ENCODE assay signal across 1 cellular context in the genomic region with DNA sequence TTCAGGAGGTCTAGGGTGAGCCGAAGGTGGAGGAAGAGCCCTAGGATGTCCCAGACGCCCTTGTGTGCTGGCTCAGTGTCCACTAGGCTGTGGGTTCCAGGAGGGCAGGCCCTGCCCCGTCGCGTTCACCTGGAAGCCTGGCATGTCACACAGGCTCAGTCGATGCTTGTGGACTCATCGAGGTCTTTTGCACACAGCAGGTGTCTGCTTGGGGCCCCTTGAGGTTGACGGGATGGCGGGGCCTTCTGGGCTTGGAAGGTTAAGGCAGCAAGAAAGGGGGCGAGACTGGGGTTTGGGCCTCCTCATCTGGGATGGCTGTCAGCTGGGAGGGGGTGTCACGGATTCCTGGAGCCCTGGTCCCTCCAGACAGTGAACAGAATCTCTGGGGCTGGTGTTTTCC.
TF ChIP-seq lines count a peak whose summit lies in the region.

No MANE protein-coding gene starts in this region.

TF ChIP-seq in GM23338, 12 proteins besides CTCF, POLR2A, EP300 and RAD21 (continued from another document):
- TF ChIP-seq, protein P1, sequence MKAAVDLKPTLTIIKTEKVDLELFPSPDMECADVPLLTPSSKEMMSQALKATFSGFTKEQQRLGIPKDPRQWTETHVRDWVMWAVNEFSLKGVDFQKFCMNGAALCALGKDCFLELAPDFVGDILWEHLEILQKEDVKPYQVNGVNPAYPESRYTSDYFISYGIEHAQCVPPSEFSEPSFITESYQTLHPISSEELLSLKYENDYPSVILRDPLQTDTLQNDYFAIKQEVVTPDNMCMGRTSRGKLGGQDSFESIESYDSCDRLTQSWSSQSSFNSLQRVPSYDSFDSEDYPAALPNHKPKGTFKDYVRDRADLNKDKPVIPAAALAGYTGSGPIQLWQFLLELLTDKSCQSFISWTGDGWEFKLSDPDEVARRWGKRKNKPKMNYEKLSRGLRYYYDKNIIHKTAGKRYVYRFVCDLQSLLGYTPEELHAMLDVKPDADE (IDR thresholded peaks at IDR 0.05) = no peak
- TF ChIP-seq, protein P2, sequence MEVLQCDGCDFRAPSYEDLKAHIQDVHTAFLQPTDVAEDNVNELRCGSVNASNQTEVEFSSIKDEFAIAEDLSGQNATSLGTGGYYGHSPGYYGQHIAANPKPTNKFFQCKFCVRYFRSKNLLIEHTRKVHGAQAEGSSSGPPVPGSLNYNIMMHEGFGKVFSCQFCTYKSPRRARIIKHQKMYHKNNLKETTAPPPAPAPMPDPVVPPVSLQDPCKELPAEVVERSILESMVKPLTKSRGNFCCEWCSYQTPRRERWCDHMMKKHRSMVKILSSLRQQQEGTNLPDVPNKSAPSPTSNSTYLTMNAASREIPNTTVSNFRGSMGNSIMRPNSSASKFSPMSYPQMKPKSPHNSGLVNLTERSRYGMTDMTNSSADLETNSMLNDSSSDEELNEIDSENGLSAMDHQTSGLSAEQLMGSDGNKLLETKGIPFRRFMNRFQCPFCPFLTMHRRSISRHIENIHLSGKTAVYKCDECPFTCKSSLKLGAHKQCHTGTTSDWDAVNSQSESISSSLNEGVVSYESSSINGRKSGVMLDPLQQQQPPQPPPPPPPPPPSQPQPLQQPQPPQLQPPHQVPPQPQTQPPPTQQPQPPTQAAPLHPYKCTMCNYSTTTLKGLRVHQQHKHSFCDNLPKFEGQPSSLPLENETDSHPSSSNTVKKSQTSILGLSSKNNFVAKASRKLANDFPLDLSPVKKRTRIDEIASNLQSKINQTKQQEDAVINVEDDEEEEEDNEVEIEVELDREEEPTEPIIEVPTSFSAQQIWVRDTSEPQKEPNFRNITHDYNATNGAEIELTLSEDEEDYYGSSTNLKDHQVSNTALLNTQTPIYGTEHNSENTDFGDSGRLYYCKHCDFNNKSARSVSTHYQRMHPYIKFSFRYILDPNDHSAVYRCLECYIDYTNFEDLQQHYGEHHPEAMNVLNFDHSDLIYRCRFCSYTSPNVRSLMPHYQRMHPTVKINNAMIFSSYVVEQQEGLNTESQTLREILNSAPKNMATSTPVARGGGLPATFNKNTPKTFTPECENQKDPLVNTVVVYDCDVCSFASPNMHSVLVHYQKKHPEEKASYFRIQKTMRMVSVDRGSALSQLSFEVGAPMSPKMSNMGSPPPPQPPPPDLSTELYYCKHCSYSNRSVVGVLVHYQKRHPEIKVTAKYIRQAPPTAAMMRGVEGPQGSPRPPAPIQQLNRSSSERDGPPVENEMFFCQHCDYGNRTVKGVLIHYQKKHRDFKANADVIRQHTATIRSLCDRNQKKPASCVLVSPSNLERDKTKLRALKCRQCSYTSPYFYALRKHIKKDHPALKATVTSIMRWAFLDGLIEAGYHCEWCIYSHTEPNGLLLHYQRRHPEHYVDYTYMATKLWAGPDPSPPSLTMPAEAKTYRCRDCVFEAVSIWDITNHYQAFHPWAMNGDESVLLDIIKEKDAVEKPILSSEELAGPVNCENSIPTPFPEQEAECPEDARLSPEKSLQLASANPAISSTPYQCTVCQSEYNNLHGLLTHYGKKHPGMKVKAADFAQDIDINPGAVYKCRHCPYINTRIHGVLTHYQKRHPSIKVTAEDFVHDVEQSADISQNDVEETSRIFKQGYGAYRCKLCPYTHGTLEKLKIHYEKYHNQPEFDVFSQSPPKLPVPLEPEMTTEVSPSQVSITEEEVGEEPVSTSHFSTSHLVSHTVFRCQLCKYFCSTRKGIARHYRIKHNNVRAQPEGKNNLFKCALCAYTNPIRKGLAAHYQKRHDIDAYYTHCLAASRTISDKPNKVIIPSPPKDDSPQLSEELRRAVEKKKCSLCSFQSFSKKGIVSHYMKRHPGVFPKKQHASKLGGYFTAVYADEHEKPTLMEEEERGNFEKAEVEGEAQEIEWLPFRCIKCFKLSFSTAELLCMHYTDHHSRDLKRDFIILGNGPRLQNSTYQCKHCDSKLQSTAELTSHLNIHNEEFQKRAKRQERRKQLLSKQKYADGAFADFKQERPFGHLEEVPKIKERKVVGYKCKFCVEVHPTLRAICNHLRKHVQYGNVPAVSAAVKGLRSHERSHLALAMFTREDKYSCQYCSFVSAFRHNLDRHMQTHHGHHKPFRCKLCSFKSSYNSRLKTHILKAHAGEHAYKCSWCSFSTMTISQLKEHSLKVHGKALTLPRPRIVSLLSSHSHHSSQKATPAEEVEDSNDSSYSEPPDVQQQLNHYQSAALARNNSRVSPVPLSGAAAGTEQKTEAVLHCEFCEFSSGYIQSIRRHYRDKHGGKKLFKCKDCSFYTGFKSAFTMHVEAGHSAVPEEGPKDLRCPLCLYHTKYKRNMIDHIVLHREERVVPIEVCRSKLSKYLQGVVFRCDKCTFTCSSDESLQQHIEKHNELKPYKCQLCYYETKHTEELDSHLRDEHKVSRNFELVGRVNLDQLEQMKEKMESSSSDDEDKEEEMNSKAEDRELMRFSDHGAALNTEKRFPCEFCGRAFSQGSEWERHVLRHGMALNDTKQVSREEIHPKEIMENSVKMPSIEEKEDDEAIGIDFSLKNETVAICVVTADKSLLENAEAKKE (CRISPR knock-in tag; IDR thresholded peaks at IDR 0.05) = no peak
- no peak for TF ChIP-seq NANOG (IDR thresholded peaks at IDR 0.05; ENCODE audit: borderline replicate concordance)
- TF ChIP-seq, protein P3, sequence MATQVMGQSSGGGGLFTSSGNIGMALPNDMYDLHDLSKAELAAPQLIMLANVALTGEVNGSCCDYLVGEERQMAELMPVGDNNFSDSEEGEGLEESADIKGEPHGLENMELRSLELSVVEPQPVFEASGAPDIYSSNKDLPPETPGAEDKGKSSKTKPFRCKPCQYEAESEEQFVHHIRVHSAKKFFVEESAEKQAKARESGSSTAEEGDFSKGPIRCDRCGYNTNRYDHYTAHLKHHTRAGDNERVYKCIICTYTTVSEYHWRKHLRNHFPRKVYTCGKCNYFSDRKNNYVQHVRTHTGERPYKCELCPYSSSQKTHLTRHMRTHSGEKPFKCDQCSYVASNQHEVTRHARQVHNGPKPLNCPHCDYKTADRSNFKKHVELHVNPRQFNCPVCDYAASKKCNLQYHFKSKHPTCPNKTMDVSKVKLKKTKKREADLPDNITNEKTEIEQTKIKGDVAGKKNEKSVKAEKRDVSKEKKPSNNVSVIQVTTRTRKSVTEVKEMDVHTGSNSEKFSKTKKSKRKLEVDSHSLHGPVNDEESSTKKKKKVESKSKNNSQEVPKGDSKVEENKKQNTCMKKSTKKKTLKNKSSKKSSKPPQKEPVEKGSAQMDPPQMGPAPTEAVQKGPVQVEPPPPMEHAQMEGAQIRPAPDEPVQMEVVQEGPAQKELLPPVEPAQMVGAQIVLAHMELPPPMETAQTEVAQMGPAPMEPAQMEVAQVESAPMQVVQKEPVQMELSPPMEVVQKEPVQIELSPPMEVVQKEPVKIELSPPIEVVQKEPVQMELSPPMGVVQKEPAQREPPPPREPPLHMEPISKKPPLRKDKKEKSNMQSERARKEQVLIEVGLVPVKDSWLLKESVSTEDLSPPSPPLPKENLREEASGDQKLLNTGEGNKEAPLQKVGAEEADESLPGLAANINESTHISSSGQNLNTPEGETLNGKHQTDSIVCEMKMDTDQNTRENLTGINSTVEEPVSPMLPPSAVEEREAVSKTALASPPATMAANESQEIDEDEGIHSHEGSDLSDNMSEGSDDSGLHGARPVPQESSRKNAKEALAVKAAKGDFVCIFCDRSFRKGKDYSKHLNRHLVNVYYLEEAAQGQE (IDR thresholded peaks at IDR 0.05; ENCODE audit: unreplicated experiment) = no peak
